In the genomic region with DNA sequence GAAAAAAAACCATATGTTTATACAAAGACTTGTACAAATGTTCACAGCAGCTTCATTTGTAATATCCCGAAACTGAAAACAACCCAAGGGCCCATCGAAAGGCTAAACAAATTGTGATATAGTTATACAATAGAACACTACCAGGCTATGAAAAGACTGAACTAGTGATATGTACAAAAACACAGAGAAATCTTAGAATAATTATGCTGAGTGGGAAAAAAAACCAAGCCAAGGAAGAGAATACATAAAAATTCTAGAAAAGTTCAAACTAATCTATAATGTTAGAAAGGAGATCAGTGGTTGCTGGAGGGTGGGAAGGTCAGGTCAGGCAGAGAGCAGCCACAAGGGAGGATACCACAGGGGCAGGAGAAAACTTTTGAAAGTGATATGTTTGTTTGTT, we compare ENCODE assay signal across 8 cellular contexts.
"Had no signal": no experiment of that assay in that cellular context is flagged by ENCODE, and none has a peak within 500 bp of the region (broad histone marks: within the 10 kb centered on the region; RNA-seq: fewer than 3 reads in every experiment).

No MANE protein-coding gene starts in this region.

- ATAC-seq: GM12878 had no signal

- H3K4me3 ChIP-seq: GM12878 had no signal

- FAIRE-seq: G401.6, GM12878, GM12891, GM12892, GM18507, GM19239 had no signal

- DNase-seq: GDM1, GF-D8 had no signal
